15 cellular contexts compared by ENCODE assay signal in the genomic region with DNA sequence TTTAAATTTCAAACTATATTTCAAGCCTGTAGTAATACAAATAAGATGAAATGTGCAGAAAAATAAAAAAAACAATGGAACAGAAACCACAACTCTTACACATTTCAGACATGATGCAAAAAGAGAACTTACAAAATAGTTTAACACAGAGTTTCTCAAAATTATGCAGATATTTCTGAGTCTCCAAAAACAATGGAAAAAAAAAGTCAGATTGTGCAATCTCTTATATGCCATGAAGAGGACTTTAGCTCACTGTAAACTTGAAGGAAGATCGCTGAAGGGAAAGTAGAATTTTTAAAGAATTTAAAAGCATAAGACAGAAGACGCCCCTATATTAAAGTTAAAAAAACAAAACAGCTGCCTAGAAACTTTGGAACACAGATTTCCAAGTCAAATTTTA. TPM values are rescaled to one million over a fixed set of nuclear protein-coding genes. Genes with fewer than 3 reads are reported as not detected.
DNase-seq lines count a peak whose midpoint lies in the region; ATAC-seq and TF ChIP-seq lines count a peak whose summit lies in the region.
"Had no signal": no experiment of that assay in that cellular context is flagged by ENCODE, and none has a peak within 500 bp of the region (broad histone marks: within the 10 kb centered on the region; RNA-seq: fewer than 3 reads in every experiment).

No MANE protein-coding gene starts in this region.

- H3K4me3 Mint-ChIP-seq in activated CD8-positive, alpha-beta T cell treated with anti-CD3 and anti-CD28 coated beads for 36 hours, result no peak overlapping the region
- no peak overlapping the region for H3K4me3 Mint-ChIP-seq in activated CD8-positive, alpha-beta T cell treated with anti-CD3 and anti-CD28 coated beads, Interleukin-2, amount 10 ng/mL, durations not matched to agents 7 days and 5 days
- H3K4me3 Mint-ChIP-seq in CD4-positive, alpha-beta T cell, result no peak overlapping the region
- H3K4me3 Mint-ChIP-seq in activated T-helper 17 cell treated with anti-CD3 and anti-CD28 coated beads, Interleukin-2, amount 50 U/mL, for 72 hours, result no peak overlapping the region
- no peak overlapping the region for H3K4me3 Mint-ChIP-seq in memory B cell
- H3K4me3 Mint-ChIP-seq: CD8-positive, alpha-beta memory T cell had no signal

- peaks cover 5% of the 10 kb centered on the region for H3K9me3 Mint-ChIP-seq in activated CD8-positive, alpha-beta T cell treated with anti-CD3 and anti-CD28 coated beads for 36 hours
- H3K9me3 Mint-ChIP-seq in activated CD8-positive, alpha-beta T cell treated with anti-CD3 and anti-CD28 coated beads, Interleukin-2, amount 10 ng/mL, durations not matched to agents 7 days and 5 days (ENCODE audit: insufficient read depth), result peaks cover 32% of the 10 kb centered on the region
- H3K9me3 Mint-ChIP-seq in CD4-positive, alpha-beta T cell, result peaks cover under 1% of the 10 kb centered on the region
- no peaks in the 10 kb centered on the region for H3K9me3 Mint-ChIP-seq in activated T-helper 17 cell treated with anti-CD3 and anti-CD28 coated beads, Interleukin-2, amount 50 U/mL, for 72 hours
- no peaks in the 10 kb centered on the region for H3K9me3 Mint-ChIP-seq in memory B cell

- no peak overlapping the region for H3K27ac ChIP-seq in CD4-positive, alpha-beta T cell (ENCODE audit: low read depth, low read length)

- H3K36me3 Mint-ChIP-seq in activated CD8-positive, alpha-beta T cell treated with anti-CD3 and anti-CD28 coated beads for 36 hours (ENCODE audit: low read depth), result peaks cover 53% of the 10 kb centered on the region
- peaks cover 75% of the 10 kb centered on the region for H3K36me3 Mint-ChIP-seq in activated CD8-positive, alpha-beta T cell treated with anti-CD3 and anti-CD28 coated beads, Interleukin-2, amount 10 ng/mL, durations not matched to agents 7 days and 5 days (ENCODE audit: low read depth)
- H3K36me3 Mint-ChIP-seq in CD4-positive, alpha-beta T cell (ENCODE audit: low read depth), result peaks cover 87% of the 10 kb centered on the region
- H3K36me3 Mint-ChIP-seq in activated T-helper 17 cell treated with anti-CD3 and anti-CD28 coated beads, Interleukin-2, amount 50 U/mL, for 72 hours (ENCODE audit: low read depth), result peaks cover 68% of the 10 kb centered on the region
- H3K36me3 Mint-ChIP-seq in memory B cell, result peaks cover 31% of the 10 kb centered on the region

- no peak for DNase-seq in activated CD8-positive, alpha-beta T cell treated with anti-CD3 and anti-CD28 coated beads for 36 hours
- DNase-seq in activated CD8-positive, alpha-beta T cell treated with anti-CD3 and anti-CD28 coated beads, Interleukin-2, amount 10 ng/mL, durations not matched to agents 7 days and 5 days, result no peak
- DNase-seq in CD4-positive, alpha-beta T cell, result no peak
- DNase-seq in memory B cell (ENCODE audit: low spot score in 2 of 2) (no peak), posterior cingulate gyrus (no peak), DMS53 (lab: John Stamatoyannopoulos, UW) (no peak), 8988T (no peak)
- DNase-seq: CD8-positive, alpha-beta memory T cell; Karpas-422; MM.1S; NCI-H1436; NCI-H2029 treated with DMSO at 0.1 percent for 48 hours; NCI-H510A treated with DMSO at 0.1 percent for 48 hours; SHP77 treated with DMSO at 0.1 percent for 48 hours had no signal

- H3K4me1 Mint-ChIP-seq in activated CD8-positive, alpha-beta T cell treated with anti-CD3 and anti-CD28 coated beads for 36 hours (ENCODE audit: low read depth), result peaks cover 16% of the 10 kb centered on the region
- H3K4me1 Mint-ChIP-seq in activated CD8-positive, alpha-beta T cell treated with anti-CD3 and anti-CD28 coated beads, Interleukin-2, amount 10 ng/mL, durations not matched to agents 7 days and 5 days (ENCODE audit: low read depth), result peaks cover 8% of the 10 kb centered on the region
- peaks cover 30% of the 10 kb centered on the region for H3K4me1 Mint-ChIP-seq in CD4-positive, alpha-beta T cell (ENCODE audit: low read depth)
- H3K4me1 Mint-ChIP-seq in activated T-helper 17 cell treated with anti-CD3 and anti-CD28 coated beads, Interleukin-2, amount 50 U/mL, for 72 hours, result peaks cover 6% of the 10 kb centered on the region
- no peaks in the 10 kb centered on the region for H3K4me1 Mint-ChIP-seq in memory B cell

- CTCF ChIA-PET in activated CD8-positive, alpha-beta T cell treated with anti-CD3 and anti-CD28 coated beads for 36 hours (lab: Charles Lee), result no interaction called here
- CTCF ChIA-PET in activated CD8-positive, alpha-beta T cell treated with anti-CD3 and anti-CD28 coated beads, Interleukin-2, amount 10 ng/mL, durations not matched to agents 7 days and 5 days (lab: Charles Lee), result no interaction called here
- CTCF ChIA-PET in CD4-positive, alpha-beta T cell (lab: Charles Lee), result no interaction called here

- H3K27me3 Mint-ChIP-seq in activated CD8-positive, alpha-beta T cell treated with anti-CD3 and anti-CD28 coated beads for 36 hours, result no peaks in the 10 kb centered on the region
- no peaks in the 10 kb centered on the region for H3K27me3 Mint-ChIP-seq in activated CD8-positive, alpha-beta T cell treated with anti-CD3 and anti-CD28 coated beads, Interleukin-2, amount 10 ng/mL, durations not matched to agents 7 days and 5 days (ENCODE audit: low read depth)
- H3K27me3 Mint-ChIP-seq in CD4-positive, alpha-beta T cell, result no peaks in the 10 kb centered on the region
- H3K27me3 Mint-ChIP-seq in activated T-helper 17 cell treated with anti-CD3 and anti-CD28 coated beads, Interleukin-2, amount 50 U/mL, for 72 hours, result no peaks in the 10 kb centered on the region
- H3K27me3 Mint-ChIP-seq in memory B cell, result no peaks in the 10 kb centered on the region
- H3K27me3 Mint-ChIP-seq: CD8-positive, alpha-beta memory T cell had no signal

- no peak for ATAC-seq in activated CD8-positive, alpha-beta T cell treated with anti-CD3 and anti-CD28 coated beads for 36 hours
- ATAC-seq in activated CD8-positive, alpha-beta T cell treated with anti-CD3 and anti-CD28 coated beads, Interleukin-2, amount 10 ng/mL, durations not matched to agents 7 days and 5 days, result no peak
- no peak for ATAC-seq in CD4-positive, alpha-beta T cell (ENCODE audit: poor library complexity)
- ATAC-seq in activated T-helper 17 cell treated with anti-CD3 and anti-CD28 coated beads, Interleukin-2, amount 50 U/mL, for 72 hours (replicated peaks), result no peak
- no peak for ATAC-seq in memory B cell (ENCODE audit: low read depth)

- no peaks in the 10 kb centered on the region for H3K27me3 ChIP-seq in CD4-positive, alpha-beta T cell (ENCODE audit: control insufficient read depth, insufficient read depth, low read length)

- intact Hi-C loops in activated CD8-positive, alpha-beta T cell treated with anti-CD3 and anti-CD28 coated beads for 36 hours (cut with micrococcal nuclease), result no loop called here
- intact Hi-C loops in CD4-positive, alpha-beta T cell (cut with DNase I, micrococcal nuclease), result no loop called here
- intact Hi-C loops in posterior cingulate gyrus (cut with DNase I), result no loop called here

- TF ChIP-seq CTCF in activated CD8-positive, alpha-beta T cell treated with anti-CD3 and anti-CD28 coated beads for 36 hours (IDR thresholded peaks at IDR 0.05), result no peak
- no peak for TF ChIP-seq CTCF in CD4-positive, alpha-beta T cell (IDR thresholded peaks at IDR 0.05)

- H3K27ac Mint-ChIP-seq in activated CD8-positive, alpha-beta T cell treated with anti-CD3 and anti-CD28 coated beads for 36 hours, result peak overlapping the region; percentile 62
- H3K27ac Mint-ChIP-seq in activated CD8-positive, alpha-beta T cell treated with anti-CD3 and anti-CD28 coated beads, Interleukin-2, amount 10 ng/mL, durations not matched to agents 7 days and 5 days, result no peak overlapping the region
- peak overlapping the region; percentile 17 for H3K27ac Mint-ChIP-seq in CD4-positive, alpha-beta T cell
- H3K27ac Mint-ChIP-seq in activated T-helper 17 cell treated with anti-CD3 and anti-CD28 coated beads, Interleukin-2, amount 50 U/mL, for 72 hours, result peak overlapping the region; percentile 72
- peak overlapping the region; percentile 35 for H3K27ac Mint-ChIP-seq in memory B cell

- peaks cover 4% of the 10 kb centered on the region for H3K9me3 ChIP-seq in CD4-positive, alpha-beta T cell (ENCODE audit: control insufficient read depth, low read length)

- POLR2A ChIA-PET in activated CD8-positive, alpha-beta T cell treated with anti-CD3 and anti-CD28 coated beads for 36 hours (lab: Charles Lee), result no interaction called here
- POLR2A ChIA-PET in activated CD8-positive, alpha-beta T cell treated with anti-CD3 and anti-CD28 coated beads, Interleukin-2, amount 10 ng/mL, durations not matched to agents 7 days and 5 days (lab: Charles Lee), result no interaction called here
- POLR2A ChIA-PET in CD4-positive, alpha-beta T cell (lab: Charles Lee), result no interaction called here

RNA-seq across cellular contexts. Expression of gene ZNF708, which starts 20.4 kb away (rescaled TPM):
- total RNA-seq in activated CD8-positive, alpha-beta T cell treated with anti-CD3 and anti-CD28 coated beads for 36 hours, result 1 to 10 TPM; 9.2 to 9.3 TPM
- 10 to 100 TPM; 16.4 to 17.0 TPM for total RNA-seq in activated CD8-positive, alpha-beta T cell treated with anti-CD3 and anti-CD28 coated beads, Interleukin-2, amount 10 ng/mL, durations not matched to agents 7 days and 5 days
- total RNA-seq in CD4-positive, alpha-beta T cell, result 10 to 100 TPM; 15.5 to 16.4 TPM
- total RNA-seq in activated T-helper 17 cell treated with anti-CD3 and anti-CD28 coated beads, Interleukin-2, amount 50 U/mL, for 72 hours, result 10 to 100 TPM in 1 of 2 donors, 1 to 10 TPM in 1; 8.9 to 11.8 TPM

RNA-seq across cellular contexts. Expression of gene ZNF738, which starts 50.0 kb away (rescaled TPM):
- 10 to 100 TPM; 17.7 to 18.9 TPM for total RNA-seq in activated CD8-positive, alpha-beta T cell treated with anti-CD3 and anti-CD28 coated beads for 36 hours
- total RNA-seq in activated CD8-positive, alpha-beta T cell treated with anti-CD3 and anti-CD28 coated beads, Interleukin-2, amount 10 ng/mL, durations not matched to agents 7 days and 5 days, result 10 to 100 TPM; 20.1 to 20.5 TPM
- total RNA-seq in CD4-positive, alpha-beta T cell, result 1 to 10 TPM; 4.7 to 5.0 TPM
- total RNA-seq in activated T-helper 17 cell treated with anti-CD3 and anti-CD28 coated beads, Interleukin-2, amount 50 U/mL, for 72 hours, result 10 to 100 TPM in 1 of 2 donors, 1 to 10 TPM in 1; 8.0 to 10.9 TPM
